1 cellular context compared by ENCODE assay signal in genomic region chr5:80255752-80256479, GRCh38.
A peak's percentile ranks its signal among the peaks of the same experiment; 100 is the strongest.
TF ChIP-seq lines count a peak whose summit lies in the region.

SERINC5 (minus strand) TSS chr5:80256048; CDS start chr5:80255922, 126 bp downstream.

TF ChIP-seq in HepG2, 621 proteins besides CTCF, POLR2A, EP300 and RAD21 (continued from another document and continues in another):
- TF ChIP-seq, protein P1, sequence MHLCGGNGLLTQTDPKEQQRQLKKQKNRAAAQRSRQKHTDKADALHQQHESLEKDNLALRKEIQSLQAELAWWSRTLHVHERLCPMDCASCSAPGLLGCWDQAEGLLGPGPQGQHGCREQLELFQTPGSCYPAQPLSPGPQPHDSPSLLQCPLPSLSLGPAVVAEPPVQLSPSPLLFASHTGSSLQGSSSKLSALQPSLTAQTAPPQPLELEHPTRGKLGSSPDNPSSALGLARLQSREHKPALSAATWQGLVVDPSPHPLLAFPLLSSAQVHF (CRISPR knock-in tag; IDR thresholded peaks at IDR 0.05) = peak; percentile 87; the same call in 1 of the 2 replicates
- TF ChIP-seq RFXAP (CRISPR knock-in tag; IDR thresholded peaks at IDR 0.05; ENCODE audit: borderline replicate concordance) (no peak), ZBTB21 (CRISPR knock-in tag; IDR thresholded peaks at IDR 0.05) (no peak), ZBTB8A (CRISPR knock-in tag; IDR thresholded peaks at IDR 0.05; ENCODE audit: borderline replicate concordance, low read depth) (peak; percentile 100), ATAD3A (CRISPR knock-in tag; IDR thresholded peaks at IDR 0.05) (no peak), ISX (CRISPR knock-in tag; conservative IDR thresholded peaks at IDR 0.05) (no peak), RBM39 (IDR thresholded peaks at IDR 0.05; ENCODE audit: low read depth, low read length, poor library complexity, severe bottlenecking) (no peak), ZNF570 (CRISPR knock-in tag; IDR thresholded peaks at IDR 0.05; ENCODE audit: borderline replicate concordance) (no peak), BRD4 (CRISPR knock-in tag; IDR thresholded peaks at IDR 0.05) (peak; percentile 47; the same call in 1 of the 2 replicates), ETV5 (CRISPR knock-in tag; IDR thresholded peaks at IDR 0.05; ENCODE audit: borderline replicate concordance) (peak; percentile 85), PCBP1 (IDR thresholded peaks at IDR 0.05; ENCODE audit: borderline replicate concordance, low read depth, low read length) (no peak; the same call in 1 of the 2 replicates), ZNF17 (CRISPR knock-in tag; IDR thresholded peaks at IDR 0.05) (no peak), HHEX (CRISPR knock-in tag; IDR thresholded peaks at IDR 0.05) (no peak), TCF7L2 (IDR thresholded peaks at IDR 0.05; ENCODE audit: low read depth, low read length) (no peak), ZNF558 (CRISPR knock-in tag; IDR thresholded peaks at IDR 0.05; ENCODE audit: borderline replicate concordance) (no peak; the same call in 1 of the 2 replicates), GTF2F1 (IDR thresholded peaks at IDR 0.05; ENCODE audit: low read length) (no peak), ZSCAN20 (CRISPR knock-in tag; IDR thresholded peaks at IDR 0.05; ENCODE audit: borderline replicate concordance) (no peak), ZNF691 (CRISPR knock-in tag; IDR thresholded peaks at IDR 0.05; ENCODE audit: borderline replicate concordance, low read depth) (0 out of 2 replicates have a peak, but pooled peaks have one; percentile 59), ZZZ3 (CRISPR knock-in tag; IDR thresholded peaks at IDR 0.05; ENCODE audit: borderline replicate concordance) (peak; percentile 46; the same call in 1 of the 2 replicates), GLMP (CRISPR knock-in tag; IDR thresholded peaks at IDR 0.05; ENCODE audit: borderline replicate concordance) (no peak), ZFP91 (CRISPR knock-in tag; IDR thresholded peaks at IDR 0.05; ENCODE audit: borderline replicate concordance) (peak; percentile 86), ELF4 (CRISPR knock-in tag; IDR thresholded peaks at IDR 0.05; ENCODE audit: borderline replicate concordance) (peak; percentile 83; the same call in 1 of the 2 replicates), POLR2AphosphoS5 (IDR thresholded peaks at IDR 0.05; ENCODE audit: low read depth, low read length) (peak; percentile 91), DR1 (CRISPR knock-in tag; IDR thresholded peaks at IDR 0.05) (peak; percentile 53; the same call in 1 of the 2 replicates), ZNF337 (CRISPR knock-in tag; IDR thresholded peaks at IDR 0.05; ENCODE audit: borderline replicate concordance, low read depth) (peak; percentile 83; the same call in 1 of the 2 replicates), ZBTB42 (CRISPR knock-in tag; IDR thresholded peaks at IDR 0.05) (0 out of 2 replicates have a peak, but pooled peaks have one; percentile 50), GABPA (IDR thresholded peaks at IDR 0.05; ENCODE audit: low read depth, low read length) (peak; percentile 73), GABPA (CRISPR knock-in tag; IDR thresholded peaks at IDR 0.05; ENCODE audit: low read depth) (peak; percentile 74), KDM2A (CRISPR knock-in tag; IDR thresholded peaks at IDR 0.05; ENCODE audit: borderline replicate concordance, low read depth) (peak; percentile 81), ZNF253 (CRISPR knock-in tag; IDR thresholded peaks at IDR 0.05; ENCODE audit: borderline replicate concordance) (no peak), HMGA1 (CRISPR knock-in tag; conservative IDR thresholded peaks at IDR 0.05) (no peak), EHMT2 (IDR thresholded peaks at IDR 0.05; ENCODE audit: borderline replicate concordance, low read depth, low read length) (no peak), KLF13 (CRISPR knock-in tag; IDR thresholded peaks at IDR 0.05) (0 out of 2 replicates have a peak, but pooled peaks have one; percentile 30), TBP (CRISPR knock-in tag; IDR thresholded peaks at IDR 0.05) (no peak), ZNF710 (CRISPR knock-in tag; IDR thresholded peaks at IDR 0.05; ENCODE audit: borderline replicate concordance) (peak; percentile 71), KDM4B (CRISPR knock-in tag; IDR thresholded peaks at IDR 0.05) (no peak), LBX2 (CRISPR knock-in tag; IDR thresholded peaks at IDR 0.05; ENCODE audit: borderline replicate concordance) (no peak), ZNF44 (CRISPR knock-in tag; IDR thresholded peaks at IDR 0.05) (no peak), PITX1 (CRISPR knock-in tag; IDR thresholded peaks at IDR 0.05) (no peak)
- TF ChIP-seq, protein P2, sequence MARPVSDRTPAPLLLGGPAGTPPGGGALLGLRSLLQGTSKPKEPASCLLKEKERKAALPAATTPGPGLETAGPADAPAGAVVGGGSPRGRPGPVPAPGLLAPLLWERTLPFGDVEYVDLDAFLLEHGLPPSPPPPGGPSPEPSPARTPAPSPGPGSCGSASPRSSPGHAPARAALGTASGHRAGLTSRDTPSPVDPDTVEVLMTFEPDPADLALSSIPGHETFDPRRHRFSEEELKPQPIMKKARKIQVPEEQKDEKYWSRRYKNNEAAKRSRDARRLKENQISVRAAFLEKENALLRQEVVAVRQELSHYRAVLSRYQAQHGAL (CRISPR knock-in tag; IDR thresholded peaks at IDR 0.05; ENCODE audit: not compliant biosample characterization) = no peak
- TF ChIP-seq, protein P3, sequence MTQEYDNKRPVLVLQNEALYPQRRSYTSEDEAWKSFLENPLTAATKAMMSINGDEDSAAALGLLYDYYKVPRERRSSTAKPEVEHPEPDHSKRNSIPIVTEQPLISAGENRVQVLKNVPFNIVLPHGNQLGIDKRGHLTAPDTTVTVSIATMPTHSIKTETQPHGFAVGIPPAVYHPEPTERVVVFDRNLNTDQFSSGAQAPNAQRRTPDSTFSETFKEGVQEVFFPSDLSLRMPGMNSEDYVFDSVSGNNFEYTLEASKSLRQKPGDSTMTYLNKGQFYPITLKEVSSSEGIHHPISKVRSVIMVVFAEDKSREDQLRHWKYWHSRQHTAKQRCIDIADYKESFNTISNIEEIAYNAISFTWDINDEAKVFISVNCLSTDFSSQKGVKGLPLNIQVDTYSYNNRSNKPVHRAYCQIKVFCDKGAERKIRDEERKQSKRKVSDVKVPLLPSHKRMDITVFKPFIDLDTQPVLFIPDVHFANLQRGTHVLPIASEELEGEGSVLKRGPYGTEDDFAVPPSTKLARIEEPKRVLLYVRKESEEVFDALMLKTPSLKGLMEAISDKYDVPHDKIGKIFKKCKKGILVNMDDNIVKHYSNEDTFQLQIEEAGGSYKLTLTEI (CRISPR knock-in tag; conservative IDR thresholded peaks at IDR 0.05) = no peak
- TF ChIP-seq, protein P4, sequence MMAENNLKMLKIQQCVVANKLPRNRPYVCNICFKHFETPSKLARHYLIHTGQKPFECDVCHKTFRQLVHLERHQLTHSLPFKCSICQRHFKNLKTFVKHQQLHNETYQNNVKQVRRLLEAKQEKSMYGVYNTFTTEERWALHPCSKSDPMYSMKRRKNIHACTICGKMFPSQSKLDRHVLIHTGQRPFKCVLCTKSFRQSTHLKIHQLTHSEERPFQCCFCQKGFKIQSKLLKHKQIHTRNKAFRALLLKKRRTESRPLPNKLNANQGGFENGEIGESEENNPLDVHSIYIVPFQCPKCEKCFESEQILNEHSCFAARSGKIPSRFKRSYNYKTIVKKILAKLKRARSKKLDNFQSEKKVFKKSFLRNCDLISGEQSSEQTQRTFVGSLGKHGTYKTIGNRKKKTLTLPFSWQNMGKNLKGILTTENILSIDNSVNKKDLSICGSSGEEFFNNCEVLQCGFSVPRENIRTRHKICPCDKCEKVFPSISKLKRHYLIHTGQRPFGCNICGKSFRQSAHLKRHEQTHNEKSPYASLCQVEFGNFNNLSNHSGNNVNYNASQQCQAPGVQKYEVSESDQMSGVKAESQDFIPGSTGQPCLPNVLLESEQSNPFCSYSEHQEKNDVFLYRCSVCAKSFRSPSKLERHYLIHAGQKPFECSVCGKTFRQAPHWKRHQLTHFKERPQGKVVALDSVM (CRISPR knock-in tag; IDR thresholded peaks at IDR 0.05) = peak; percentile 74; the same call in 1 of the 2 replicates
- TF ChIP-seq, protein P5, sequence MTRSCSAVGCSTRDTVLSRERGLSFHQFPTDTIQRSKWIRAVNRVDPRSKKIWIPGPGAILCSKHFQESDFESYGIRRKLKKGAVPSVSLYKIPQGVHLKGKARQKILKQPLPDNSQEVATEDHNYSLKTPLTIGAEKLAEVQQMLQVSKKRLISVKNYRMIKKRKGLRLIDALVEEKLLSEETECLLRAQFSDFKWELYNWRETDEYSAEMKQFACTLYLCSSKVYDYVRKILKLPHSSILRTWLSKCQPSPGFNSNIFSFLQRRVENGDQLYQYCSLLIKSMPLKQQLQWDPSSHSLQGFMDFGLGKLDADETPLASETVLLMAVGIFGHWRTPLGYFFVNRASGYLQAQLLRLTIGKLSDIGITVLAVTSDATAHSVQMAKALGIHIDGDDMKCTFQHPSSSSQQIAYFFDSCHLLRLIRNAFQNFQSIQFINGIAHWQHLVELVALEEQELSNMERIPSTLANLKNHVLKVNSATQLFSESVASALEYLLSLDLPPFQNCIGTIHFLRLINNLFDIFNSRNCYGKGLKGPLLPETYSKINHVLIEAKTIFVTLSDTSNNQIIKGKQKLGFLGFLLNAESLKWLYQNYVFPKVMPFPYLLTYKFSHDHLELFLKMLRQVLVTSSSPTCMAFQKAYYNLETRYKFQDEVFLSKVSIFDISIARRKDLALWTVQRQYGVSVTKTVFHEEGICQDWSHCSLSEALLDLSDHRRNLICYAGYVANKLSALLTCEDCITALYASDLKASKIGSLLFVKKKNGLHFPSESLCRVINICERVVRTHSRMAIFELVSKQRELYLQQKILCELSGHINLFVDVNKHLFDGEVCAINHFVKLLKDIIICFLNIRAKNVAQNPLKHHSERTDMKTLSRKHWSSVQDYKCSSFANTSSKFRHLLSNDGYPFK (CRISPR knock-in tag; IDR thresholded peaks at IDR 0.05; ENCODE audit: borderline replicate concordance) = no peak
- TF ChIP-seq, protein P6, sequence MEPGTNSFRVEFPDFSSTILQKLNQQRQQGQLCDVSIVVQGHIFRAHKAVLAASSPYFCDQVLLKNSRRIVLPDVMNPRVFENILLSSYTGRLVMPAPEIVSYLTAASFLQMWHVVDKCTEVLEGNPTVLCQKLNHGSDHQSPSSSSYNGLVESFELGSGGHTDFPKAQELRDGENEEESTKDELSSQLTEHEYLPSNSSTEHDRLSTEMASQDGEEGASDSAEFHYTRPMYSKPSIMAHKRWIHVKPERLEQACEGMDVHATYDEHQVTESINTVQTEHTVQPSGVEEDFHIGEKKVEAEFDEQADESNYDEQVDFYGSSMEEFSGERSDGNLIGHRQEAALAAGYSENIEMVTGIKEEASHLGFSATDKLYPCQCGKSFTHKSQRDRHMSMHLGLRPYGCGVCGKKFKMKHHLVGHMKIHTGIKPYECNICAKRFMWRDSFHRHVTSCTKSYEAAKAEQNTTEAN (CRISPR knock-in tag; conservative IDR thresholded peaks at IDR 0.05) = peak; percentile 80; the same call in 1 of the 2 replicates
